ENCODE assay signal across 19 cellular contexts in genomic region chr16:11097094-11097781, GRCh38.
DNase-seq lines count a peak whose midpoint lies in the region; TF ChIP-seq lines count a peak whose summit lies in the region.
"Had no signal": no experiment of that assay in that cellular context is flagged by ENCODE, and none has a peak within 500 bp of the region (broad histone marks: within the 10 kb centered on the region; RNA-seq: fewer than 3 reads in every experiment).

No MANE protein-coding gene starts in this region.

- H3K4me1 Mint-ChIP-seq in activated naive CD4-positive, alpha-beta T cell treated with anti-CD3 and anti-CD28 coated beads, Interleukin-2, amount 50 U/mL, for 24 hours, result peaks cover 46% of the 10 kb centered on the region
- H3K4me1 Mint-ChIP-seq in activated naive CD4-positive, alpha-beta T cell treated with anti-CD3 and anti-CD28 coated beads for 36 hours (ENCODE audit: low read depth), result peaks cover 64% of the 10 kb centered on the region
- peaks cover 45% of the 10 kb centered on the region for H3K4me1 Mint-ChIP-seq in dendritic cell treated with granulocyte-macrophage colony-stimulating factor and Interleukin-4, amounts not matched to agents 40 ng/mL and 50 ng/mL, for 4 days (ENCODE audit: low read depth)

- H3K27ac Mint-ChIP-seq in activated naive CD4-positive, alpha-beta T cell treated with anti-CD3 and anti-CD28 coated beads, Interleukin-2, amount 50 U/mL, for 24 hours, result peak overlapping the region; percentile 38
- no peak overlapping the region for H3K27ac Mint-ChIP-seq in activated naive CD4-positive, alpha-beta T cell treated with anti-CD3 and anti-CD28 coated beads for 36 hours
- H3K27ac Mint-ChIP-seq in dendritic cell treated with granulocyte-macrophage colony-stimulating factor and Interleukin-4, amounts not matched to agents 40 ng/mL and 50 ng/mL, for 4 days, result peak overlapping the region; percentile 36
- H3K27ac Mint-ChIP-seq: mesothelial cell of epicardium, nephron progenitor cell had no signal

- POLR2A ChIA-PET in SK-N-SH (lab: Yijun Ruan, JAX), result no interaction called here

- TF ChIP-seq EP300 in SK-N-SH (IDR thresholded peaks at IDR 0.05; ENCODE audit: borderline replicate concordance in 1 of 2, low read depth in 1 of 2, low read length in 1 of 2), result peak in 1 of 2 experiments; percentile 71; a peak in 2 of 4 replicates

- H3K9me3 ChIP-seq in SK-N-SH (no peaks in the 10 kb centered on the region), thymus (ENCODE audit: control insufficient read depth) (no peaks in the 10 kb centered on the region)
- H3K9me3 ChIP-seq: right lobe of liver had no signal

- intact Hi-C loops in activated naive CD4-positive, alpha-beta T cell treated with anti-CD3 and anti-CD28 coated beads for 36 hours (cut with micrococcal nuclease), result loop anchor here (10.0 kb wide), 2 partner anchors 352 to 488 kb away; partner anchors contain the start of genes LITAF and NUBP1
- intact Hi-C loops in dendritic cell treated with granulocyte-macrophage colony-stimulating factor and Interleukin-4, amounts not matched to agents 40 ng/mL and 50 ng/mL, for 4 days (cut with micrococcal nuclease), result no loop called here

- H3K27me3 ChIP-seq in SK-N-SH (ENCODE audit: insufficient read depth), result no peaks in the 10 kb centered on the region
- no peaks in the 10 kb centered on the region for H3K27me3 ChIP-seq in thymus (ENCODE audit: control insufficient read depth, insufficient read depth)
- H3K27me3 ChIP-seq: foreskin keratinocyte, right lobe of liver had no signal

- no peak for TF ChIP-seq CTCF in SK-N-SH (IDR thresholded peaks at IDR 0.05)

- no peaks in the 10 kb centered on the region for H3K27me3 Mint-ChIP-seq in activated naive CD4-positive, alpha-beta T cell treated with anti-CD3 and anti-CD28 coated beads, Interleukin-2, amount 50 U/mL, for 24 hours
- H3K27me3 Mint-ChIP-seq in activated naive CD4-positive, alpha-beta T cell treated with anti-CD3 and anti-CD28 coated beads for 36 hours (ENCODE audit: low read depth), result no peaks in the 10 kb centered on the region
- no peaks in the 10 kb centered on the region for H3K27me3 Mint-ChIP-seq in dendritic cell treated with granulocyte-macrophage colony-stimulating factor and Interleukin-4, amounts not matched to agents 40 ng/mL and 50 ng/mL, for 4 days
- H3K27me3 Mint-ChIP-seq: activated naive CD4-positive, alpha-beta T cell treated with anti-CD3 and anti-CD28 coated beads, Interleukin-2, amount 10 ng/mL, durations not matched to agents 7 days and 5 days had no signal

- no peak for DNase-seq in activated naive CD4-positive, alpha-beta T cell treated with anti-CD3 and anti-CD28 coated beads for 36 hours
- peak; percentile 64 for DNase-seq in SK-N-SH
- DNase-seq in HuH-7.5 (ENCODE audit: low spot score), result no peak
- no peak for DNase-seq in NCI-H524 treated with DMSO at 0.1 percent for 48 hours (lab: John Stamatoyannopoulos, UW)
- DNase-seq: activated naive CD4-positive, alpha-beta T cell treated with anti-CD3 and anti-CD28 coated beads, Interleukin-2, amount 10 ng/mL, durations not matched to agents 7 days and 5 days; effector CD4-positive, alpha-beta T cell; erythroblast; foreskin keratinocyte; GOT3; MM.1S; NCI-H1436 treated with DMSO at 0.1 percent for 48 hours; NCI-H69; nephron progenitor cell; right lobe of liver; substantia nigra had no signal

- no peak overlapping the region for H3K4me2 ChIP-seq in SK-N-SH

- no peaks in the 10 kb centered on the region for H3K79me2 ChIP-seq in SK-N-SH (ENCODE audit: insufficient read depth)

- H3K4me3 Mint-ChIP-seq in activated naive CD4-positive, alpha-beta T cell treated with anti-CD3 and anti-CD28 coated beads, Interleukin-2, amount 50 U/mL, for 24 hours, result no peak overlapping the region
- no peak overlapping the region for H3K4me3 Mint-ChIP-seq in activated naive CD4-positive, alpha-beta T cell treated with anti-CD3 and anti-CD28 coated beads for 36 hours
- no peak overlapping the region for H3K4me3 Mint-ChIP-seq in dendritic cell treated with granulocyte-macrophage colony-stimulating factor and Interleukin-4, amounts not matched to agents 40 ng/mL and 50 ng/mL, for 4 days
- H3K4me3 Mint-ChIP-seq: activated naive CD4-positive, alpha-beta T cell treated with anti-CD3 and anti-CD28 coated beads, Interleukin-2, amount 10 ng/mL, durations not matched to agents 7 days and 5 days; mesothelial cell of epicardium; nephron progenitor cell had no signal

- H3K4me1 ChIP-seq in SK-N-SH (ENCODE audit: control insufficient read depth in 1 of 2, insufficient read depth in 2 of 2, low read depth in 1 of 2, low read length in 1 of 2) (peaks cover 19 to 22% of the 10 kb centered on the region in 2 experiments), thymus (ENCODE audit: control insufficient read depth, insufficient read depth, low read length) (peaks cover 81% of the 10 kb centered on the region)

- no peaks in the 10 kb centered on the region for H4K20me1 ChIP-seq in SK-N-SH (ENCODE audit: insufficient read depth)

- H3F3A ChIP-seq in SK-N-SH (replicated peaks; ENCODE audit: insufficient read depth), result peaks cover 19% of the 10 kb centered on the region

- CTCF ChIA-PET in activated naive CD4-positive, alpha-beta T cell treated with anti-CD3 and anti-CD28 coated beads for 36 hours (lab: Charles Lee), result interaction anchor here (0.6 to 1.2 kb wide), 4 partner anchors 9 to 158 kb away, joined by 3 to 4 read pairs (median 3); partner anchors contain the start of gene SOCS1
- CTCF ChIA-PET in SK-N-SH (lab: Yijun Ruan, JAX), result interaction anchor here (0.6 to 1.7 kb wide), 5 partner anchors 121 to 159 kb away, joined by 3 to 8 read pairs (median 4); partner anchors contain the start of gene SOCS1

- H3K9me3 Mint-ChIP-seq in activated naive CD4-positive, alpha-beta T cell treated with anti-CD3 and anti-CD28 coated beads, Interleukin-2, amount 50 U/mL, for 24 hours, result no peaks in the 10 kb centered on the region
- H3K9me3 Mint-ChIP-seq in activated naive CD4-positive, alpha-beta T cell treated with anti-CD3 and anti-CD28 coated beads for 36 hours, result no peaks in the 10 kb centered on the region
- H3K9me3 Mint-ChIP-seq in dendritic cell treated with granulocyte-macrophage colony-stimulating factor and Interleukin-4, amounts not matched to agents 40 ng/mL and 50 ng/mL, for 4 days, result no peaks in the 10 kb centered on the region
- H3K9me3 Mint-ChIP-seq: activated naive CD4-positive, alpha-beta T cell treated with anti-CD3 and anti-CD28 coated beads, Interleukin-2, amount 10 ng/mL, durations not matched to agents 7 days and 5 days; mesothelial cell of epicardium; nephron progenitor cell had no signal

- H3K4me3 ChIP-seq in SK-N-SH (ENCODE audit: low read depth in 2 of 2, low read length in 1 of 2) (no peak overlapping the region), thymus (ENCODE audit: low read length) (no peak overlapping the region)
- H3K4me3 ChIP-seq: right lobe of liver had no signal

- no peaks in the 10 kb centered on the region for H3K9me2 ChIP-seq in SK-N-SH

- H3K27ac ChIP-seq in SK-N-SH (ENCODE audit: low read depth in 2 of 2, low read length in 1 of 2) (peak overlapping the region in 1 of 2 experiments; percentile 8; a peak in 1 of 4 replicates), thymus (ENCODE audit: low read depth) (peak overlapping the region; percentile 33)
- H3K27ac ChIP-seq: foreskin keratinocyte, right lobe of liver had no signal

- H3K9ac ChIP-seq in SK-N-SH, result no peak overlapping the region

- WGBS in SK-N-SH (ENCODE audit: low lambda C conversion rate), result 57% methylated on average over 8 of the region's 8 CpGs
- 87% methylated on average over 8 of the region's 8 CpGs for WGBS in thymus

- H2AFZ ChIP-seq in SK-N-SH (ENCODE audit: low read depth), result no peak overlapping the region

- no peaks in the 10 kb centered on the region for H3K36me3 ChIP-seq in SK-N-SH (replicated peaks in 1 of 2; ENCODE audit: control insufficient read depth in 1 of 2, insufficient read depth in 2 of 2, low read length in 1 of 2)
- no peaks in the 10 kb centered on the region for H3K36me3 ChIP-seq in thymus (ENCODE audit: control insufficient read depth, insufficient read depth)

- TF ChIP-seq RAD21 in SK-N-SH (IDR thresholded peaks at IDR 0.05; ENCODE audit: low read length), result no peak

- H3K36me3 Mint-ChIP-seq in activated naive CD4-positive, alpha-beta T cell treated with anti-CD3 and anti-CD28 coated beads, Interleukin-2, amount 50 U/mL, for 24 hours, result peaks cover 1% of the 10 kb centered on the region
- H3K36me3 Mint-ChIP-seq in activated naive CD4-positive, alpha-beta T cell treated with anti-CD3 and anti-CD28 coated beads for 36 hours (ENCODE audit: low read depth), result peaks cover 5% of the 10 kb centered on the region
- peaks cover 57% of the 10 kb centered on the region for H3K36me3 Mint-ChIP-seq in dendritic cell treated with granulocyte-macrophage colony-stimulating factor and Interleukin-4, amounts not matched to agents 40 ng/mL and 50 ng/mL, for 4 days (ENCODE audit: low read depth)

TF ChIP-seq in SK-N-SH, 30 proteins besides CTCF, POLR2A, EP300 and RAD21:
- TF ChIP-seq GATA2 (CRISPR knock-in tag; IDR thresholded peaks at IDR 0.05), result peak; percentile 63
- TF ChIP-seq RCOR1 (IDR thresholded peaks at IDR 0.05; ENCODE audit: low read length), result peak; percentile 50; the same call in 1 of the 2 replicates
- no peak for TF ChIP-seq TAF1 (IDR thresholded peaks at IDR 0.05; ENCODE audit: borderline replicate concordance, low read depth, low read length)
- no peak for TF ChIP-seq EZH2phosphoT487 (IDR thresholded peaks at IDR 0.05; ENCODE audit: borderline replicate concordance, low read depth)
